In the genomic region with DNA sequence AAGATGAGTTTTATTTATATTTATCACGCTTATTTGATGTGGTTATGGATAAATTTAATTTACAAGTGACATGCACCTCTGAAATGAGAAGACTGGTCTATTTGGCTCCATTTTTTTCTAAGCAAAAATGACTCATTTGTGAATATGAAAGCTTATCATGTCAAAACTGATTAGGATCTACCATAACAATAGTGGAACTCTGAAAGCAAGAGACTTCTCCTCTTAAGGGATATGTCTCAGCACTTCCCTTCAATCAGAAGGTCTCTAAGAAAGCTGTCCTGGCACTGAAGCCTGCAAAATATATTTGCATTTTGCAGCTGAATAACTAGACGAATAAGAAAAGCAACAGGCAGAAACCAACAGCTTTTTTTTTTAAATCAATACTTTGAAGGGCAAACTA, we compare ENCODE assay signal across 14 cellular contexts. TPM values are rescaled to one million over a fixed set of nuclear protein-coding genes. Genes with fewer than 3 reads are reported as not detected.
DNase-seq lines count a peak whose midpoint lies in the region; ATAC-seq, FAIRE-seq and TF ChIP-seq lines count a peak whose summit lies in the region.
"Had no signal": no experiment of that assay in that cellular context is flagged by ENCODE, and none has a peak within 500 bp of the region (broad histone marks: within the 10 kb centered on the region; RNA-seq: fewer than 3 reads in every experiment).

No MANE protein-coding gene starts in this region.

- CTCF ChIA-PET in MCF 10A (lab: Yijun Ruan, JAX) = interaction anchor here (0.7 to 1.2 kb wide), 3 partner anchors 10 to 16 kb away, joined by 3 to 5 read pairs (median 3); no protein-coding TSS in a partner anchor
- CTCF ChIA-PET in SK-N-SH (lab: Yijun Ruan, JAX) = interaction anchor here (0.6 to 1.0 kb wide), 4 partner anchors 16 to 214 kb away, joined by 3 to 7 read pairs (median 3); no protein-coding TSS in a partner anchor
- CTCF ChIA-PET in K562 (lab: Yijun Ruan, JAX; ENCODE audit: low intra/inter-chr PET ratio) = no interaction called here

- H3K4me3 ChIP-seq in breast epithelium (no peak overlapping the region), SK-N-SH (ENCODE audit: low read depth in 2 of 2, low read length in 1 of 2) (no peak overlapping the region), K562 (no peak overlapping the region), foreskin fibroblast (ENCODE audit: low read depth in 1 of 2, low read length in 2 of 2) (no peak overlapping the region)
- H3K4me3 ChIP-seq: SJCRH30 had no signal

- H3K9me3 ChIP-seq in breast epithelium (no peaks in the 10 kb centered on the region), SK-N-SH (no peaks in the 10 kb centered on the region), K562 (replicated peaks; ENCODE audit: control insufficient read depth, insufficient read depth, low read depth, low read length) (no peaks in the 10 kb centered on the region)
- H3K9me3 ChIP-seq: SJCRH30 had no signal

- no peak for ATAC-seq in K562
- no peak for ATAC-seq in HG03039 (IDR thresholded peaks at IDR 0.05; ENCODE audit: unreplicated experiment)

- H3K79me2 ChIP-seq in SK-N-SH (ENCODE audit: insufficient read depth) (peaks cover 34% of the 10 kb centered on the region; the same call in 1 of the 2 replicates), K562 (ENCODE audit: control insufficient read depth, insufficient read depth, low read length) (no peaks in the 10 kb centered on the region)

- TF ChIP-seq RAD21 in SK-N-SH (IDR thresholded peaks at IDR 0.05; ENCODE audit: low read length) (no peak), K562 (CRISPR knock-in tag; conservative IDR thresholded peaks at IDR 0.05 in 1 of 2, IDR thresholded peaks at IDR 0.05 in 1 of 2) (no peak)

- H3K4me2 ChIP-seq in SK-N-SH (no peak overlapping the region), K562 (ENCODE audit: insufficient read depth, low read length) (no peak overlapping the region)

- TF ChIP-seq EP300 in SK-N-SH (IDR thresholded peaks at IDR 0.05; ENCODE audit: borderline replicate concordance in 1 of 2, low read depth in 1 of 2, low read length in 1 of 2) (no peak), K562 (IDR thresholded peaks at IDR 0.05; ENCODE audit: low read length) (no peak)

- in situ Hi-C loops in K562 (cut with MboI) = no loop called here

- TF ChIP-seq CTCF in MCF 10A (IDR thresholded peaks at IDR 0.05; ENCODE audit: unreplicated experiment) = no peak
- TF ChIP-seq CTCF in breast epithelium (IDR thresholded peaks at IDR 0.05) = no peak
- no peak for TF ChIP-seq CTCF in SK-N-SH (IDR thresholded peaks at IDR 0.05)
- no peak for TF ChIP-seq CTCF in K562 (IDR thresholded peaks at IDR 0.05 in 2 of 3, conservative IDR thresholded peaks at IDR 0.05 in 1 of 3; ENCODE audit: insufficient read depth in 2 of 3, low read depth in 1 of 3, low read length in 3 of 3)
- no peak for TF ChIP-seq CTCF in foreskin fibroblast (IDR thresholded peaks at IDR 0.05; ENCODE audit: low read depth, low read length)

- H4K20me1 ChIP-seq in SK-N-SH (ENCODE audit: insufficient read depth) (no peaks in the 10 kb centered on the region), K562 (replicated peaks; ENCODE audit: control insufficient read depth, insufficient read depth, low read length) (no peaks in the 10 kb centered on the region)

- no peaks in the 10 kb centered on the region for H3K9me1 ChIP-seq in K562 (ENCODE audit: control insufficient read depth, insufficient read depth, low read length)

- BruUV-seq in MCF 10A (replicated peaks; lab: Mats Ljungman, UMichigan) (TSS peak; percentile 20), K562 (replicated peaks; lab: Mats Ljungman, UMichigan) (no TSS peak)

- H3K9me2 ChIP-seq in SK-N-SH = no peaks in the 10 kb centered on the region

- no peak overlapping the region for H3K27ac Mint-ChIP-seq in MCF 10A (ENCODE audit: low read depth, unreplicated experiment)
- H3K27ac Mint-ChIP-seq: endodermal cell had no signal

- H3K9me3 Mint-ChIP-seq in MCF 10A (ENCODE audit: unreplicated experiment) = no peaks in the 10 kb centered on the region
- H3K9me3 Mint-ChIP-seq: endodermal cell had no signal

- H2AFZ ChIP-seq in SK-N-SH (ENCODE audit: low read depth) = no peak overlapping the region
- H2AFZ ChIP-seq in K562 (ENCODE audit: low read depth, low read length) = no peak overlapping the region

- H3K27me3 ChIP-seq in breast epithelium = no peaks in the 10 kb centered on the region
- H3K27me3 ChIP-seq in SK-N-SH (ENCODE audit: insufficient read depth) = no peaks in the 10 kb centered on the region
- H3K27me3 ChIP-seq in K562 (ENCODE audit: control insufficient read depth in 2 of 2, insufficient read depth in 2 of 2, low read length in 2 of 2) = no peaks in the 10 kb centered on the region
- H3K27me3 ChIP-seq: SJCRH30 had no signal

- intact Hi-C loops in MCF 10A (cut with micrococcal nuclease) (no loop called here), breast epithelium (cut with DNase I; ENCODE audit: low total_unique reads) (no loop called here), K562 (cut with micrococcal nuclease) (no loop called here)

- WGBS in SK-N-SH (ENCODE audit: low lambda C conversion rate) = 56% methylated on average over 2 of the region's 2 CpGs
- WGBS in K562 (ENCODE audit: insufficient coverage, low coverage, missing lambda C conversion rate) = 0% methylated on average over 2 of the region's 2 CpGs

- H3K4me1 ChIP-seq in breast epithelium (peaks cover 4 to 10% of the 10 kb centered on the region in 2 donors), SK-N-SH (ENCODE audit: control insufficient read depth in 1 of 2, insufficient read depth in 2 of 2, low read depth in 1 of 2, low read length in 1 of 2) (peaks cover 3 to 19% of the 10 kb centered on the region in 2 experiments; a peak in 2 of 4 replicates), K562 (replicated peaks in 1 of 2; ENCODE audit: control insufficient read depth in 2 of 2, insufficient read depth in 2 of 2, low read length in 2 of 2) (no peaks in the 10 kb centered on the region)
- H3K4me1 ChIP-seq: SJCRH30 had no signal

- H3K4me1 Mint-ChIP-seq in MCF 10A (ENCODE audit: insufficient read depth, unreplicated experiment) = peaks cover 20% of the 10 kb centered on the region

- DNase-seq in MCF 10A (ENCODE audit: unreplicated experiment) (no peak), breast epithelium (ENCODE audit: low spot score in 2 of 2) (no peak), SK-N-SH (no peak), K562 (ENCODE audit: extremely low read depth in 1 of 4, low spot score in 3 of 4) (no peak), germinal center (ENCODE audit: low spot score) (no peak), NCI-H128 (lab: John Stamatoyannopoulos, UW; ENCODE audit: unreplicated experiment) (no peak), foreskin fibroblast (no peak)
- DNase-seq: Calu3; endodermal cell; NCI-H1694 treated with DMSO at 0.1 percent for 48 hours; SJCRH30; stimulated activated CD4-positive, alpha-beta T cell treated with anti-CD3 and anti-CD28 coated beads, Interleukin-12 subunit alpha, Interleukin-12 subunit beta, amount 100 ng/mL, for 4 hours had no signal

- no peaks in the 10 kb centered on the region for H3K36me3 ChIP-seq in breast epithelium
- H3K36me3 ChIP-seq in SK-N-SH (replicated peaks in 1 of 2; ENCODE audit: control insufficient read depth in 1 of 2, insufficient read depth in 2 of 2, low read length in 1 of 2) = peaks cover 19 to 21% of the 10 kb centered on the region in 2 experiments
- H3K36me3 ChIP-seq in K562 (ENCODE audit: control insufficient read depth, insufficient read depth, low read length) = no peaks in the 10 kb centered on the region
- H3K36me3 ChIP-seq: SJCRH30 had no signal

- TF ChIP-seq POLR2A in breast epithelium (IDR thresholded peaks at IDR 0.05) (no peak), K562 (conservative IDR thresholded peaks at IDR 0.05) (no peak)

- H3K36me3 Mint-ChIP-seq in MCF 10A (ENCODE audit: insufficient read depth, unreplicated experiment) = peaks cover 86% of the 10 kb centered on the region

- no peak for FAIRE-seq in K562 (lab: Jason Lieb, UNC)
- FAIRE-seq: TTC549 had no signal

- no peak overlapping the region for H3K4me3 Mint-ChIP-seq in MCF 10A (ENCODE audit: unreplicated experiment)
- H3K4me3 Mint-ChIP-seq: endodermal cell had no signal

- peaks cover 15% of the 10 kb centered on the region for H3F3A ChIP-seq in SK-N-SH (replicated peaks; ENCODE audit: insufficient read depth)

- H3K27ac ChIP-seq in breast epithelium (no peak overlapping the region), SK-N-SH (ENCODE audit: low read depth in 2 of 2, low read length in 1 of 2) (peak overlapping the region in 1 of 2 experiments; percentile 40; a peak in 3 of 4 replicates), K562 (ENCODE audit: extremely low read depth, low read depth, low read length) (no peak overlapping the region)
- H3K27ac ChIP-seq: SJCRH30 had no signal

- POLR2A ChIA-PET in MCF 10A (lab: Yijun Ruan, JAX) (interaction anchor here (0.7 to 1.4 kb wide), 3 partner anchors 10 to 218 kb away, joined by 3 to 8 read pairs (median 6); a partner anchor contains a TSS), SK-N-SH (lab: Yijun Ruan, JAX) (no interaction called here), K562 (lab: Yijun Ruan, JAX) (no interaction called here)

- H3K9ac ChIP-seq in SK-N-SH = no peak overlapping the region
- H3K9ac ChIP-seq in K562 (ENCODE audit: insufficient read depth in 1 of 2, low read depth in 2 of 2, low read length in 2 of 2) = no peak overlapping the region

- H3K27me3 Mint-ChIP-seq in MCF 10A (ENCODE audit: insufficient read depth, unreplicated experiment) = no peaks in the 10 kb centered on the region

RNA-seq across cellular contexts. Expression of a gene that starts 12.7 kb away (rescaled TPM):
- total RNA-seq in MCF 10A (2022) = 55.6 and 60.2 TPM in 2 replicates
- 10 to 100 TPM; 26.9 to 51.5 (median 47.3) TPM for total RNA-seq in breast epithelium
- 31.5 and 44.2 TPM in 2 replicates for polyA plus RNA-seq in SK-N-SH (2012; rRNA removed)
- 37.8 and 39.8 TPM in 2 replicates for polyA plus RNA-seq in SK-N-SH (2012; cell fraction: cytosol; rRNA removed)
- 24.3 and 50.5 TPM in 2 replicates for polyA plus RNA-seq in SK-N-SH (2012; cell fraction: nucleus; rRNA removed)
- 0.76 TPM in 1 of 2 replicates, not detected in the other for total RNA-seq in K562 (2011; cell fraction: chromatin; rRNA removed; ENCODE audit: low replicate concordance)
- total RNA-seq in K562 (2011; cell fraction: nucleolus; rRNA removed) = not detected in 2 replicates
- total RNA-seq in K562 (2011; cell fraction: nucleoplasm; rRNA removed) = 1.2 TPM in 1 of 2 replicates, not detected in the other
- total RNA-seq in K562 (2014; rRNA removed) = 0.20 and 0.41 TPM in 2 replicates
- total RNA-seq in K562 (2014; rRNA removed; fragmentation: Illumina TruSeq; extraction: Trizol) = 0.62 and 0.64 TPM in 2 replicates
- total RNA-seq in K562 (2015; rRNA removed; fragmentation: Illumina TruSeq; extraction: Trizol) = 0.11 and 0.29 TPM in 2 replicates
- 0.36 and 0.55 TPM in 2 replicates for total RNA-seq in K562 (2021)
- polyA plus RNA-seq in K562 (2011; rRNA removed) = 0.08 and 0.11 TPM in 2 replicates
- polyA plus RNA-seq in K562 (2011; cell fraction: cytosol; rRNA removed) = 0.04 TPM in 1 of 2 replicates, not detected in the other
- polyA plus RNA-seq in K562 (2011; cell fraction: nucleus; rRNA removed) = not detected in 2 replicates
- 0.42 and 0.91 TPM in 2 replicates for polyA plus RNA-seq in K562 (2012)
- polyA plus RNA-seq in K562 (2014; fragmentation: Illumina TruSeq; extraction: Trizol) = 0.37 and 0.68 TPM in 2 replicates
- polyA plus RNA-seq in K562 (2014; fragmentation: Nextera tagmentation; extraction: Ambion mirVana) = under 1 TPM; 0.10 to 0.34 TPM
- polyA plus RNA-seq in K562 (2014; rRNA removed) = 0.56 TPM in 1 of 2 replicates, not detected in the other
- polyA minus RNA-seq in K562 (2011; rRNA and poly(A)+ RNA removed) = 0.67 TPM in 1 of 2 replicates, not detected in the other
- polyA minus RNA-seq in K562 (2011; cell fraction: cytosol; rRNA and poly(A)+ RNA removed) = not detected in 2 replicates
- not detected in 2 replicates for polyA minus RNA-seq in K562 (2011; cell fraction: nucleus; rRNA and poly(A)+ RNA removed)

RNA-seq across cellular contexts. Expression of a gene that starts 50.8 kb away (rescaled TPM):
- total RNA-seq in MCF 10A (2022) = 25.4 and 25.6 TPM in 2 replicates
- total RNA-seq in breast epithelium = 1,000 to 10,000 TPM in 2 of 3 donors, 10 to 100 TPM in 1; 87.9 to 1,054 (median 1,036) TPM
- polyA plus RNA-seq in SK-N-SH (2012; rRNA removed) = 119 and 130 TPM in 2 replicates
- 128 and 149 TPM in 2 replicates for polyA plus RNA-seq in SK-N-SH (2012; cell fraction: cytosol; rRNA removed)
- 146 and 161 TPM in 2 replicates for polyA plus RNA-seq in SK-N-SH (2012; cell fraction: nucleus; rRNA removed)
- not detected in 2 replicates for total RNA-seq in K562 (2011; cell fraction: chromatin; rRNA removed; ENCODE audit: low replicate concordance)
- total RNA-seq in K562 (2011; cell fraction: nucleolus; rRNA removed) = not detected in 2 replicates
- not detected in 2 replicates for total RNA-seq in K562 (2011; cell fraction: nucleoplasm; rRNA removed)
- total RNA-seq in K562 (2014; rRNA removed) = 0.29 and 1.0 TPM in 2 replicates
- 0.15 TPM in 1 of 2 replicates, not detected in the other for total RNA-seq in K562 (2014; rRNA removed; fragmentation: Illumina TruSeq; extraction: Trizol)
- 0.22 and 0.30 TPM in 2 replicates for total RNA-seq in K562 (2015; rRNA removed; fragmentation: Illumina TruSeq; extraction: Trizol)
- total RNA-seq in K562 (2021) = 0.60 and 1.4 TPM in 2 replicates
- polyA plus RNA-seq in K562 (2011; rRNA removed) = not detected in 2 replicates
- polyA plus RNA-seq in K562 (2011; cell fraction: cytosol; rRNA removed) = 0.03 TPM in 1 of 2 replicates, not detected in the other
- polyA plus RNA-seq in K562 (2011; cell fraction: nucleus; rRNA removed) = not detected in 2 replicates
- 0.74 and 1.1 TPM in 2 replicates for polyA plus RNA-seq in K562 (2012)
- 0.30 and 0.48 TPM in 2 replicates for polyA plus RNA-seq in K562 (2014; fragmentation: Illumina TruSeq; extraction: Trizol)
- not detected for polyA plus RNA-seq in K562 (2014; fragmentation: Nextera tagmentation; extraction: Ambion mirVana)
- 0.46 TPM in 1 of 2 replicates, not detected in the other for polyA plus RNA-seq in K562 (2014; rRNA removed)
- polyA minus RNA-seq in K562 (2011; rRNA and poly(A)+ RNA removed) = not detected in 2 replicates
- not detected in 2 replicates for polyA minus RNA-seq in K562 (2011; cell fraction: cytosol; rRNA and poly(A)+ RNA removed)
- polyA minus RNA-seq in K562 (2011; cell fraction: nucleus; rRNA and poly(A)+ RNA removed) = 0.27 TPM in 1 of 2 replicates, not detected in the other
- total RNA-seq: endodermal cell had no signal

Comparison
In these comparisons a context has a peak if more than half of its experiments do, and no peak if none do; other contexts are left out.
1. RNA of a gene that starts 12.7 kb away (total RNA-seq): 55.6 to 60.2 TPM in MCF 10A and 26.9 to 51.5 TPM in breast epithelium; 0.11 to 1.2 TPM in K562; every median in the first group is over 10 times any median in the second.
2. RNA of a gene that starts 50.8 kb away (total RNA-seq): 87.9 to 1,054 TPM in breast epithelium and 25.4 to 25.6 TPM in MCF 10A; 0.15 to 1.4 TPM in K562; every median in the first group is over 10 times any median in the second.